14 cellular contexts compared by ENCODE assay signal in the genomic region with DNA sequence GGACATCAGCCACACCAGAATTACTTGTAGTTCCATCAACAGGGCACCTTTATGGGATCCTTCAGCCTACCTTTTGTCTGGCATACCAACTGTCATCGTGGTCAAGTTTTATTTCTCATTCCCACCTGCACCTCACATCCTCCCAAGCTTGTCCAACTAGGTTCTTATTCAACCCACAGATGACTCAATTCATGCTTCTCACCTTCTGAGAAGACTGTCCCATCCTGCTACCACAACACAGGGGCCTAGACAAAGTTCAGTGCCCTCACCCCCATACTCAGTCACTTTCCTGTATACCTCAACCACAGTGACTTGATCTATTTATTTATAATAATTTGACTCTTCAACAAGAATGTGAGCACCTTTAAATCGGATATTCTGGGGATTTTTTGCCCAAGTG.
DNase-seq lines count a peak whose midpoint lies in the region; ATAC-seq, FAIRE-seq and TF ChIP-seq lines count a peak whose summit lies in the region.
"Had no signal": no experiment of that assay in that cellular context is flagged by ENCODE, and none has a peak within 500 bp of the region (broad histone marks: within the 10 kb centered on the region; RNA-seq: fewer than 3 reads in every experiment).

No MANE protein-coding gene starts in this region.

- H3K36me3 ChIP-seq in astrocyte (ENCODE audit: insufficient read depth, low read length): peaks cover 6% of the 10 kb centered on the region
- H3K36me3 ChIP-seq: colonic mucosa had no signal

- no peaks in the 10 kb centered on the region for H4K20me1 ChIP-seq in astrocyte (ENCODE audit: insufficient read depth, low read length)

- no peak overlapping the region for H3K4me2 ChIP-seq in astrocyte (ENCODE audit: low read length)
- H3K4me2 ChIP-seq: PC-9 had no signal

- no peak overlapping the region for H3K27ac Mint-ChIP-seq in astrocyte (ENCODE audit: unreplicated experiment)

- peaks cover 35% of the 10 kb centered on the region for H3K4me1 Mint-ChIP-seq in astrocyte (ENCODE audit: low read depth, unreplicated experiment)

- WGBS in right cardiac atrium: 97% methylated on average over 2 of the region's 2 CpGs

- intact Hi-C loops in right cardiac atrium (cut with DNase I): no loop called here

- H3K9ac ChIP-seq in astrocyte (ENCODE audit: low read length): no peak overlapping the region

- FAIRE-seq in astrocyte (lab: Jason Lieb, UNC) (no peak), GM19239 (lab: Jason Lieb, UNC) (no peak)
- FAIRE-seq: D721Med had no signal

- no peaks in the 10 kb centered on the region for H3K79me2 ChIP-seq in astrocyte (ENCODE audit: insufficient read depth, low read length)

- no peak for TF ChIP-seq CTCF in astrocyte (IDR thresholded peaks at IDR 0.05; ENCODE audit: insufficient read depth, low read depth, low read length)

- peak; percentile 81 for ATAC-seq in GM18858 (IDR thresholded peaks at IDR 0.05; ENCODE audit: unreplicated experiment)
- peak; percentile 72 for ATAC-seq in GM21367 (IDR thresholded peaks at IDR 0.05; ENCODE audit: unreplicated experiment)
- ATAC-seq in HG03097 (IDR thresholded peaks at IDR 0.05; ENCODE audit: low FRiP score, unreplicated experiment): peak; percentile 80
- no peak for ATAC-seq in right cardiac atrium
- ATAC-seq: gastroesophageal sphincter had no signal

- H3K9me3 Mint-ChIP-seq in astrocyte (ENCODE audit: unreplicated experiment): no peaks in the 10 kb centered on the region

- no peak overlapping the region for H2AFZ ChIP-seq in astrocyte (ENCODE audit: low read depth, low read length)
- H2AFZ ChIP-seq: PC-9 had no signal

- no peak overlapping the region for H3K4me3 ChIP-seq in astrocyte (ENCODE audit: insufficient read depth, low read depth, low read length)
- no peak overlapping the region for H3K4me3 ChIP-seq in right cardiac atrium (ENCODE audit: low read length)
- H3K4me3 ChIP-seq: colonic mucosa, gastroesophageal sphincter, PC-9 had no signal

- H3K4me1 ChIP-seq in astrocyte (ENCODE audit: insufficient read depth, low read length): peaks cover 21% of the 10 kb centered on the region
- H3K4me1 ChIP-seq in right cardiac atrium (ENCODE audit: control insufficient read depth, insufficient read depth, low read length): no peaks in the 10 kb centered on the region
- H3K4me1 ChIP-seq: colonic mucosa had no signal

- H3K27ac ChIP-seq in astrocyte (ENCODE audit: low read depth, low read length) (no peak overlapping the region), right cardiac atrium (ENCODE audit: low read length) (no peak overlapping the region)
- H3K27ac ChIP-seq: colonic mucosa, gastroesophageal sphincter, PC-9 had no signal

- H3K4me3 Mint-ChIP-seq in astrocyte (ENCODE audit: unreplicated experiment): peak overlapping the region; percentile 5

- H3K27me3 Mint-ChIP-seq in astrocyte (ENCODE audit: low read depth, unreplicated experiment): no peaks in the 10 kb centered on the region

- H3K36me3 Mint-ChIP-seq in astrocyte (ENCODE audit: low read depth, unreplicated experiment): peaks cover 10% of the 10 kb centered on the region

- H3K9me3 ChIP-seq in astrocyte (ENCODE audit: insufficient read depth, low read depth, low read length) (no peaks in the 10 kb centered on the region), right cardiac atrium (ENCODE audit: control insufficient read depth, low read length) (no peaks in the 10 kb centered on the region)
- H3K9me3 ChIP-seq: colonic mucosa, gastroesophageal sphincter had no signal

- DNase-seq in astrocyte (ENCODE audit: low read depth) (no peak), right cardiac atrium (no peak), NCI-H345 (lab: John Stamatoyannopoulos, UW) (no peak), GM19239 (ENCODE audit: insufficient read length, low spot score) (no peak)
- DNase-seq: activated gamma-delta T cell treated with Interleukin-2 at 50 U/mL for 16 hours, colonic mucosa, NCI-H1436 treated with DMSO at 0.1 percent for 48 hours, PC-9, T-helper 9 cell had no signal

- no peaks in the 10 kb centered on the region for H3K27me3 ChIP-seq in astrocyte (ENCODE audit: insufficient read depth, low read length)
- H3K27me3 ChIP-seq in right cardiac atrium (ENCODE audit: control insufficient read depth, insufficient read depth): no peaks in the 10 kb centered on the region
- H3K27me3 ChIP-seq: colonic mucosa, gastroesophageal sphincter had no signal

Comparison
In these comparisons a context has a peak if more than half of its experiments do, and no peak if none do; other contexts are left out.
1. ATAC-seq: peak in GM18858 (single experiment), GM21367 (single experiment) and HG03097 (single experiment); none in right cardiac atrium (0 of 2).